Comparison of ENCODE assay signal across 1 cellular context in the genomic region with DNA sequence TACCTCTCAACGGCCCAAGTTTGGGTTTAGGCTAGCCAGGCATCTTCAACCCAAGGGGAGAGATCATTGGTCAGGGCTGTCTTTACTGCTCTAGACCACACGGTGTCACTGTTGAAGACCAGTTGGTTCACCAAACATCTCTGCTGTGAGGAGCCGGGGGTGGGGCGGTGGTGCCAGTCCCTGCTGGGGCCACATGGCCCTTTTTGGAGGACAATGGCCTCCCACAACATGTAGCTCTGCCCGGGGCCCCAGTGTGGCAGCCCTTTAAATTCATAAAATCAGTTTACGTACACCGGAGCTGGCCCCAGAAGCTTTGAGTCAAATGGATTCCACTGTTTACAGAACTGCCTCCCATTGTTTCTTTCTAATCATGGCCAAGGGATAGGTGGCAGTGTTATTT.
TF ChIP-seq lines count a peak whose summit lies in the region.

No MANE protein-coding gene starts in this region.

TF ChIP-seq in HepG2, 621 proteins besides CTCF, POLR2A, EP300 and RAD21 (continued from another document and continues in another):
- TF ChIP-seq RXRB (CRISPR knock-in tag; IDR thresholded peaks at IDR 0.05; ENCODE audit: borderline replicate concordance) (peak; percentile 34; the same call in 1 of the 2 replicates), ZNF605 (CRISPR knock-in tag; IDR thresholded peaks at IDR 0.05) (no peak), ATM (IDR thresholded peaks at IDR 0.05; ENCODE audit: borderline replicate concordance) (no peak), MTF2 (CRISPR knock-in tag; IDR thresholded peaks at IDR 0.05; ENCODE audit: borderline replicate concordance) (no peak), ZC3H4 (CRISPR knock-in tag; IDR thresholded peaks at IDR 0.05; ENCODE audit: borderline replicate concordance) (no peak), ZNF138 (CRISPR knock-in tag; IDR thresholded peaks at IDR 0.05; ENCODE audit: low read depth) (no peak), FOSL2 (CRISPR knock-in tag; IDR thresholded peaks at IDR 0.05) (peak; percentile 47; the same call in 1 of the 2 replicates), ZNF451 (CRISPR knock-in tag; IDR thresholded peaks at IDR 0.05) (no peak), SYNCRIP (IDR thresholded peaks at IDR 0.05; ENCODE audit: insufficient read depth, low read depth, low read length) (no peak), ZNF589 (CRISPR knock-in tag; conservative IDR thresholded peaks at IDR 0.05) (no peak), ZNF564 (CRISPR knock-in tag; IDR thresholded peaks at IDR 0.05) (no peak), STAG1 (CRISPR knock-in tag; IDR thresholded peaks at IDR 0.05) (peak; percentile 88), ZNF615 (CRISPR knock-in tag; IDR thresholded peaks at IDR 0.05; ENCODE audit: borderline replicate concordance) (no peak), TARDBP (CRISPR knock-in tag; IDR thresholded peaks at IDR 0.05) (peak; percentile 43; the same call in 1 of the 2 replicates), JARID2 (CRISPR knock-in tag; IDR thresholded peaks at IDR 0.05; ENCODE audit: insufficient replicate concordance) (no peak), ZNF3 (CRISPR knock-in tag; IDR thresholded peaks at IDR 0.05) (no peak), HNRNPLL (IDR thresholded peaks at IDR 0.05; ENCODE audit: low read depth, low read length, poor library complexity, severe bottlenecking) (no peak), SP4 (CRISPR knock-in tag; IDR thresholded peaks at IDR 0.05) (no peak), TP53 (CRISPR knock-in tag; conservative IDR thresholded peaks at IDR 0.05) (no peak), ESRRA (CRISPR knock-in tag; IDR thresholded peaks at IDR 0.05; ENCODE audit: low read depth) (no peak), FOXC1 (CRISPR knock-in tag; IDR thresholded peaks at IDR 0.05; ENCODE audit: borderline replicate concordance) (no peak), RBFOX2 (IDR thresholded peaks at IDR 0.05; ENCODE audit: low read depth, low read length) (no peak), RBM22 (optimal IDR thresholded peaks at IDR 0.05; ENCODE audit: low read length) (no peak), SIN3A (IDR thresholded peaks at IDR 0.05; ENCODE audit: borderline replicate concordance, low read depth, low read length) (no peak), SIX1 (CRISPR knock-in tag; IDR thresholded peaks at IDR 0.05; ENCODE audit: borderline replicate concordance) (no peak), ZNF501 (CRISPR knock-in tag; IDR thresholded peaks at IDR 0.05) (0 out of 2 replicates have a peak, but pooled peaks have one; percentile 18), ZNF674 (CRISPR knock-in tag; IDR thresholded peaks at IDR 0.05; ENCODE audit: low read depth) (no peak), NONO (IDR thresholded peaks at IDR 0.05) (no peak), NONO (CRISPR knock-in tag; conservative IDR thresholded peaks at IDR 0.05) (peak; percentile 28; the same call in 1 of the 2 replicates), MEF2D (CRISPR knock-in tag; IDR thresholded peaks at IDR 0.05) (0 out of 2 replicates have a peak, but pooled peaks have one; percentile 28), SETDB1 (CRISPR knock-in tag; IDR thresholded peaks at IDR 0.05; ENCODE audit: borderline replicate concordance) (no peak)
- TF ChIP-seq, protein P1, sequence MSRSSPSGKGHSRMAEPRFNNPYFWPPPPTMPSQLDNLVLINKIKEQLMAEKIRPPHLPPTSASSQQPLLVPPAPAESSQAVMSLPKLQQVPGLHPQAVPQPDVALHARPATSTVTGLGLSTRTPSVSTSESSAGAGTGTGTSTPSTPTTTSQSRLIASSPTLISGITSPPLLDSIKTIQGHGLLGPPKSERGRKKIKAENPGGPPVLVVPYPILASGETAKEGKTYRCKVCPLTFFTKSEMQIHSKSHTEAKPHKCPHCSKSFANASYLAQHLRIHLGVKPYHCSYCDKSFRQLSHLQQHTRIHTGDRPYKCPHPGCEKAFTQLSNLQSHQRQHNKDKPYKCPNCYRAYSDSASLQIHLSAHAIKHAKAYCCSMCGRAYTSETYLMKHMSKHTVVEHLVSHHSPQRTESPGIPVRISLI (CRISPR knock-in tag; IDR thresholded peaks at IDR 0.05; ENCODE audit: borderline replicate concordance): no peak
- TF ChIP-seq, protein P2, sequence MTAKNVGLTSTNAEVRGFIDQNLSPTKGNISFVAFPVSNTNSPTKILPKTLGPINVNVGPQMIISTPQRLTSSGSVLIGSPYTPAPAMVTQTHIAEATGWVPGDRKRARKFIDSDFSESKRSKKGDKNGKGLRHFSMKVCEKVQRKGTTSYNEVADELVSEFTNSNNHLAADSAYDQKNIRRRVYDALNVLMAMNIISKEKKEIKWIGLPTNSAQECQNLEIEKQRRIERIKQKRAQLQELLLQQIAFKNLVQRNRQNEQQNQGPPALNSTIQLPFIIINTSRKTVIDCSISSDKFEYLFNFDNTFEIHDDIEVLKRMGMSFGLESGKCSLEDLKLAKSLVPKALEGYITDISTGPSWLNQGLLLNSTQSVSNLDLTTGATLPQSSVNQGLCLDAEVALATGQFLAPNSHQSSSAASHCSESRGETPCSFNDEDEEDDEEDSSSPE (CRISPR knock-in tag; IDR thresholded peaks at IDR 0.05): no peak
- TF ChIP-seq, protein P3, sequence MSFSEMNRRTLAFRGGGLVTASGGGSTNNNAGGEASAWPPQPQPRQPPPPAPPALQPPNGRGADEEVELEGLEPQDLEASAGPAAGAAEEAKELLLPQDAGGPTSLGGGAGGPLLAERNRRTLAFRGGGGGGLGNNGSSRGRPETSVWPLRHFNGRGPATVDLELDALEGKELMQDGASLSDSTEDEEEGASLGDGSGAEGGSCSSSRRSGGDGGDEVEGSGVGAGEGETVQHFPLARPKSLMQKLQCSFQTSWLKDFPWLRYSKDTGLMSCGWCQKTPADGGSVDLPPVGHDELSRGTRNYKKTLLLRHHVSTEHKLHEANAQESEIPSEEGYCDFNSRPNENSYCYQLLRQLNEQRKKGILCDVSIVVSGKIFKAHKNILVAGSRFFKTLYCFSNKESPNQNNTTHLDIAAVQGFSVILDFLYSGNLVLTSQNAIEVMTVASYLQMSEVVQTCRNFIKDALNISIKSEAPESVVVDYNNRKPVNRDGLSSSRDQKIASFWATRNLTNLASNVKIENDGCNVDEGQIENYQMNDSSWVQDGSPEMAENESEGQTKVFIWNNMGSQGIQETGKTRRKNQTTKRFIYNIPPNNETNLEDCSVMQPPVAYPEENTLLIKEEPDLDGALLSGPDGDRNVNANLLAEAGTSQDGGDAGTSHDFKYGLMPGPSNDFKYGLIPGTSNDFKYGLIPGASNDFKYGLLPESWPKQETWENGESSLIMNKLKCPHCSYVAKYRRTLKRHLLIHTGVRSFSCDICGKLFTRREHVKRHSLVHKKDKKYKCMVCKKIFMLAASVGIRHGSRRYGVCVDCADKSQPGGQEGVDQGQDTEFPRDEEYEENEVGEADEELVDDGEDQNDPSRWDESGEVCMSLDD (CRISPR knock-in tag; IDR thresholded peaks at IDR 0.05; ENCODE audit: borderline replicate concordance): no peak
- TF ChIP-seq, protein P4, sequence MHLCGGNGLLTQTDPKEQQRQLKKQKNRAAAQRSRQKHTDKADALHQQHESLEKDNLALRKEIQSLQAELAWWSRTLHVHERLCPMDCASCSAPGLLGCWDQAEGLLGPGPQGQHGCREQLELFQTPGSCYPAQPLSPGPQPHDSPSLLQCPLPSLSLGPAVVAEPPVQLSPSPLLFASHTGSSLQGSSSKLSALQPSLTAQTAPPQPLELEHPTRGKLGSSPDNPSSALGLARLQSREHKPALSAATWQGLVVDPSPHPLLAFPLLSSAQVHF (CRISPR knock-in tag; IDR thresholded peaks at IDR 0.05): no peak
- TF ChIP-seq, protein P5, sequence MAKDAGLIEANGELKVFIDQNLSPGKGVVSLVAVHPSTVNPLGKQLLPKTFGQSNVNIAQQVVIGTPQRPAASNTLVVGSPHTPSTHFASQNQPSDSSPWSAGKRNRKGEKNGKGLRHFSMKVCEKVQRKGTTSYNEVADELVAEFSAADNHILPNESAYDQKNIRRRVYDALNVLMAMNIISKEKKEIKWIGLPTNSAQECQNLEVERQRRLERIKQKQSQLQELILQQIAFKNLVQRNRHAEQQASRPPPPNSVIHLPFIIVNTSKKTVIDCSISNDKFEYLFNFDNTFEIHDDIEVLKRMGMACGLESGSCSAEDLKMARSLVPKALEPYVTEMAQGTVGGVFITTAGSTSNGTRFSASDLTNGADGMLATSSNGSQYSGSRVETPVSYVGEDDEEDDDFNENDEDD (CRISPR knock-in tag; IDR thresholded peaks at IDR 0.05; ENCODE audit: borderline replicate concordance): no peak
- TF ChIP-seq, protein P6, sequence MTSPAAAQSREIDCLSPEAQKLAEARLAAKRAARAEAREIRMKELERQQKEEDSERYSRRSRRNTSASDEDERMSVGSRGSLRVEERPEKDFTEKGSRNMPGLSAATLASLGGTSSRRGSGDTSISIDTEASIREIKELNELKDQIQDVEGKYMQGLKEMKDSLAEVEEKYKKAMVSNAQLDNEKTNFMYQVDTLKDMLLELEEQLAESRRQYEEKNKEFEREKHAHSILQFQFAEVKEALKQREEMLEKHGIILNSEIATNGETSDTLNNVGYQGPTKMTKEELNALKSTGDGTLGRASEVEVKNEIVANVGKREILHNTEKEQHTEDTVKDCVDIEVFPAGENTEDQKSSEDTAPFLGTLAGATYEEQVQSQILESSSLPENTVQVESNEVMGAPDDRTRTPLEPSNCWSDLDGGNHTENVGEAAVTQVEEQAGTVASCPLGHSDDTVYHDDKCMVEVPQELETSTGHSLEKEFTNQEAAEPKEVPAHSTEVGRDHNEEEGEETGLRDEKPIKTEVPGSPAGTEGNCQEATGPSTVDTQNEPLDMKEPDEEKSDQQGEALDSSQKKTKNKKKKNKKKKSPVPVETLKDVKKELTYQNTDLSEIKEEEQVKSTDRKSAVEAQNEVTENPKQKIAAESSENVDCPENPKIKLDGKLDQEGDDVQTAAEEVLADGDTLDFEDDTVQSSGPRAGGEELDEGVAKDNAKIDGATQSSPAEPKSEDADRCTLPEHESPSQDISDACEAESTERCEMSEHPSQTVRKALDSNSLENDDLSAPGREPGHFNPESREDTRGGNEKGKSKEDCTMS (CRISPR knock-in tag; conservative IDR thresholded peaks at IDR 0.05): no peak
- TF ChIP-seq, protein P7, sequence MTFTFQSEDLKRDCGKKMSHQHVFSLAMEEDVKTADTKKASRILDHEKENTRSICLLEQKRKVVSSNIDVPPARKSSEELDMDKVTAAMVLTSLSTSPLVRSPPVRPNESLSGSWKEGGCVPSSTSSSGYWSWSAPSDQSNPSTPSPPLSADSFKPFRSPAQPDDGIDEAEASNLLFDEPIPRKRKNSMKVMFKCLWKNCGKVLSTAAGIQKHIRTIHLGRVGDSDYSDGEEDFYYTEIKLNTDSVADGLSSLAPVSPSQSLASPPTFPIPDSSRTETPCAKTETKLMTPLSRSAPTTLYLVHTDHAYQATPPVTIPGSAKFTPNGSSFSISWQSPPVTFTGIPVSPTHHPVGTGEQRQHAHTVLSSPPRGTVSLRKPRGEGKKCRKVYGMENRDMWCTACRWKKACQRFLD (CRISPR knock-in tag; IDR thresholded peaks at IDR 0.05; ENCODE audit: borderline replicate concordance): no peak
- TF ChIP-seq, protein P8, sequence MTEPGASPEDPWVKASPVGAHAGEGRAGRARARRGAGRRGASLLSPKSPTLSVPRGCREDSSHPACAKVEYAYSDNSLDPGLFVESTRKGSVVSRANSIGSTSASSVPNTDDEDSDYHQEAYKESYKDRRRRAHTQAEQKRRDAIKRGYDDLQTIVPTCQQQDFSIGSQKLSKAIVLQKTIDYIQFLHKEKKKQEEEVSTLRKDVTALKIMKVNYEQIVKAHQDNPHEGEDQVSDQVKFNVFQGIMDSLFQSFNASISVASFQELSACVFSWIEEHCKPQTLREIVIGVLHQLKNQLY (CRISPR knock-in tag; IDR thresholded peaks at IDR 0.05): no peak
- TF ChIP-seq, protein P9, sequence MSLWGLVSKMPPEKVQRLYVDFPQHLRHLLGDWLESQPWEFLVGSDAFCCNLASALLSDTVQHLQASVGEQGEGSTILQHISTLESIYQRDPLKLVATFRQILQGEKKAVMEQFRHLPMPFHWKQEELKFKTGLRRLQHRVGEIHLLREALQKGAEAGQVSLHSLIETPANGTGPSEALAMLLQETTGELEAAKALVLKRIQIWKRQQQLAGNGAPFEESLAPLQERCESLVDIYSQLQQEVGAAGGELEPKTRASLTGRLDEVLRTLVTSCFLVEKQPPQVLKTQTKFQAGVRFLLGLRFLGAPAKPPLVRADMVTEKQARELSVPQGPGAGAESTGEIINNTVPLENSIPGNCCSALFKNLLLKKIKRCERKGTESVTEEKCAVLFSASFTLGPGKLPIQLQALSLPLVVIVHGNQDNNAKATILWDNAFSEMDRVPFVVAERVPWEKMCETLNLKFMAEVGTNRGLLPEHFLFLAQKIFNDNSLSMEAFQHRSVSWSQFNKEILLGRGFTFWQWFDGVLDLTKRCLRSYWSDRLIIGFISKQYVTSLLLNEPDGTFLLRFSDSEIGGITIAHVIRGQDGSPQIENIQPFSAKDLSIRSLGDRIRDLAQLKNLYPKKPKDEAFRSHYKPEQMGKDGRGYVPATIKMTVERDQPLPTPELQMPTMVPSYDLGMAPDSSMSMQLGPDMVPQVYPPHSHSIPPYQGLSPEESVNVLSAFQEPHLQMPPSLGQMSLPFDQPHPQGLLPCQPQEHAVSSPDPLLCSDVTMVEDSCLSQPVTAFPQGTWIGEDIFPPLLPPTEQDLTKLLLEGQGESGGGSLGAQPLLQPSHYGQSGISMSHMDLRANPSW (CRISPR knock-in tag; IDR thresholded peaks at IDR 0.05; ENCODE audit: borderline replicate concordance): no peak
- TF ChIP-seq, protein P10, sequence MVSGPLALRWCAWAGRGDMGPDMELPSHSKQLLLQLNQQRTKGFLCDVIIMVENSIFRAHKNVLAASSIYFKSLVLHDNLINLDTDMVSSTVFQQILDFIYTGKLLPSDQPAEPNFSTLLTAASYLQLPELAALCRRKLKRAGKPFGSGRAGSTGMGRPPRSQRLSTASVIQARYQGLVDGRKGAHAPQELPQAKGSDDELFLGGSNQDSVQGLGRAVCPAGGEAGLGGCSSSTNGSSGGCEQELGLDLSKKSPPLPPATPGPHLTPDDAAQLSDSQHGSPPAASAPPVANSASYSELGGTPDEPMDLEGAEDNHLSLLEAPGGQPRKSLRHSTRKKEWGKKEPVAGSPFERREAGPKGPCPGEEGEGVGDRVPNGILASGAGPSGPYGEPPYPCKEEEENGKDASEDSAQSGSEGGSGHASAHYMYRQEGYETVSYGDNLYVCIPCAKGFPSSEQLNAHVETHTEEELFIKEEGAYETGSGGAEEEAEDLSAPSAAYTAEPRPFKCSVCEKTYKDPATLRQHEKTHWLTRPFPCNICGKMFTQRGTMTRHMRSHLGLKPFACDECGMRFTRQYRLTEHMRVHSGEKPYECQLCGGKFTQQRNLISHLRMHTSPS (CRISPR knock-in tag; IDR thresholded peaks at IDR 0.05; ENCODE audit: low read depth): peak; percentile 44; the same call in 1 of the 2 replicates
- TF ChIP-seq, protein P11, sequence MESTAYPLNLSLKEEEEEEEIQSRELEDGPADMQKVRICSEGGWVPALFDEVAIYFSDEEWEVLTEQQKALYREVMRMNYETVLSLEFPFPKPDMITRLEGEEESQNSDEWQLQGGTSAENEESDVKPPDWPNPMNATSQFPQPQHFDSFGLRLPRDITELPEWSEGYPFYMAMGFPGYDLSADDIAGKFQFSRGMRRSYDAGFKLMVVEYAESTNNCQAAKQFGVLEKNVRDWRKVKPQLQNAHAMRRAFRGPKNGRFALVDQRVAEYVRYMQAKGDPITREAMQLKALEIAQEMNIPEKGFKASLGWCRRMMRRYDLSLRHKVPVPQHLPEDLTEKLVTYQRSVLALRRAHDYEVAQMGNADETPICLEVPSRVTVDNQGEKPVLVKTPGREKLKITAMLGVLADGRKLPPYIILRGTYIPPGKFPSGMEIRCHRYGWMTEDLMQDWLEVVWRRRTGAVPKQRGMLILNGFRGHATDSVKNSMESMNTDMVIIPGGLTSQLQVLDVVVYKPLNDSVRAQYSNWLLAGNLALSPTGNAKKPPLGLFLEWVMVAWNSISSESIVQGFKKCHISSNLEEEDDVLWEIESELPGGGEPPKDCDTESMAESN (CRISPR knock-in tag; conservative IDR thresholded peaks at IDR 0.05): no peak
- TF ChIP-seq, protein P12, sequence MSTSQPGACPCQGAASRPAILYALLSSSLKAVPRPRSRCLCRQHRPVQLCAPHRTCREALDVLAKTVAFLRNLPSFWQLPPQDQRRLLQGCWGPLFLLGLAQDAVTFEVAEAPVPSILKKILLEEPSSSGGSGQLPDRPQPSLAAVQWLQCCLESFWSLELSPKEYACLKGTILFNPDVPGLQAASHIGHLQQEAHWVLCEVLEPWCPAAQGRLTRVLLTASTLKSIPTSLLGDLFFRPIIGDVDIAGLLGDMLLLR (CRISPR knock-in tag; IDR thresholded peaks at IDR 0.05): no peak
